ENCODE assay signal across 1 cellular context in genomic region chr19:17235618-17236413, GRCh38.
A peak's percentile ranks its signal among the peaks of the same experiment; 100 is the strongest.
TF ChIP-seq lines count a peak whose summit lies in the region.

No MANE protein-coding gene starts in this region.

TF ChIP-seq in K562, 482 proteins besides CTCF, POLR2A, EP300 and RAD21 (continues in another document):
- TF ChIP-seq JUN (IDR thresholded peaks at IDR 0.05; ENCODE audit: borderline replicate concordance, low read depth, low read length) (peak; percentile 8; the same call in 1 of the 2 replicates), JUN (CRISPR knock-in tag; IDR thresholded peaks at IDR 0.05; ENCODE audit: borderline replicate concordance) (0 out of 2 replicates have a peak, but pooled peaks have one; percentile 74), ZBTB11 (CRISPR knock-in tag; IDR thresholded peaks at IDR 0.05) (no peak; a peak in 1 of 6 replicates), NR2C2 (CRISPR knock-in tag; IDR thresholded peaks at IDR 0.05) (no peak), NR2C2 (tag; IDR thresholded peaks at IDR 0.05) (peak; percentile 58; the same call in 1 of the 2 replicates), E2F6 (IDR thresholded peaks at IDR 0.05; ENCODE audit: borderline replicate concordance in 1 of 2, extremely low read depth in 1 of 2, insufficient read depth in 1 of 2, insufficient read length in 1 of 2, low read depth in 1 of 2, low read length in 1 of 2, poor library complexity in 1 of 2, severe bottlenecking in 1 of 2) (peak; percentile 44 to 91), ZFP30 (CRISPR knock-in tag; IDR thresholded peaks at IDR 0.05; ENCODE audit: borderline replicate concordance) (no peak), CEBPB (tag; IDR thresholded peaks at IDR 0.05) (no peak), NUFIP1 (IDR thresholded peaks at IDR 0.05; ENCODE audit: partially characterized antibody) (no peak), VEZF1 (CRISPR knock-in tag; IDR thresholded peaks at IDR 0.05) (peak; percentile 96), E2F3 (CRISPR knock-in tag; IDR thresholded peaks at IDR 0.05) (peak; percentile 50; the same call in 1 of the 2 replicates), CBX5 (IDR thresholded peaks at IDR 0.05; ENCODE audit: borderline replicate concordance, low read depth) (no peak), SMAD4 (CRISPR knock-in tag; conservative IDR thresholded peaks at IDR 0.05) (peak; percentile 90), HOXB6 (CRISPR knock-in tag; IDR thresholded peaks at IDR 0.05; ENCODE audit: borderline replicate concordance) (no peak), ZBTB1 (CRISPR knock-in tag; IDR thresholded peaks at IDR 0.05; ENCODE audit: borderline replicate concordance, low read depth) (0 out of 2 replicates have a peak, but pooled peaks have one; percentile 2), ZKSCAN1 (IDR thresholded peaks at IDR 0.05; ENCODE audit: low read depth, low read length) (no peak), TFAP4 (CRISPR knock-in tag; IDR thresholded peaks at IDR 0.05; ENCODE audit: borderline replicate concordance) (no peak), RNF2 (IDR thresholded peaks at IDR 0.05) (peak; percentile 40; the same call in 1 of the 2 replicates), FOXK1 (CRISPR knock-in tag; IDR thresholded peaks at IDR 0.05; ENCODE audit: borderline replicate concordance) (no peak), JUNB (CRISPR knock-in tag; conservative IDR thresholded peaks at IDR 0.05) (no peak), BRCA1 (IDR thresholded peaks at IDR 0.05) (no peak), BRCA1 (CRISPR knock-in tag; IDR thresholded peaks at IDR 0.05) (0 out of 2 replicates have a peak, but pooled peaks have one; percentile 44), ZNF134 (CRISPR knock-in tag; conservative IDR thresholded peaks at IDR 0.05) (no peak), THRB (CRISPR knock-in tag; conservative IDR thresholded peaks at IDR 0.05) (no peak), PCBP2 (IDR thresholded peaks at IDR 0.05; ENCODE audit: low read depth, low read length, poor library complexity, severe bottlenecking) (no peak), KLF13 (tag; IDR thresholded peaks at IDR 0.05; ENCODE audit: borderline replicate concordance, low read depth) (peak; percentile 44; the same call in 1 of the 2 replicates), ETS2 (tag; IDR thresholded peaks at IDR 0.05; ENCODE audit: borderline replicate concordance, poor library complexity, severe bottlenecking) (no peak), CBFA2T2 (conservative IDR thresholded peaks at IDR 0.05) (no peak), ZNF239 (CRISPR knock-in tag; IDR thresholded peaks at IDR 0.05) (no peak), ERF (CRISPR knock-in tag; IDR thresholded peaks at IDR 0.05) (0 out of 2 replicates have a peak, but pooled peaks have one; percentile 68), TCF7L2 (IDR thresholded peaks at IDR 0.05; ENCODE audit: low read depth, low read length) (no peak), TEAD1 (CRISPR knock-in tag; IDR thresholded peaks at IDR 0.05) (no peak; a peak in 1 of 4 replicates), ZBTB17 (CRISPR knock-in tag; IDR thresholded peaks at IDR 0.05) (peak; percentile 40; the same call in 1 of the 2 replicates), KAT7 (CRISPR knock-in tag; IDR thresholded peaks at IDR 0.05; ENCODE audit: borderline replicate concordance) (no peak), POU5F1 (IDR thresholded peaks at IDR 0.05; ENCODE audit: borderline replicate concordance, low read depth, low read length, partially characterized antibody) (no peak), NFIX (CRISPR knock-in tag; IDR thresholded peaks at IDR 0.05; ENCODE audit: low read depth) (no peak)
- TF ChIP-seq, protein P1, sequence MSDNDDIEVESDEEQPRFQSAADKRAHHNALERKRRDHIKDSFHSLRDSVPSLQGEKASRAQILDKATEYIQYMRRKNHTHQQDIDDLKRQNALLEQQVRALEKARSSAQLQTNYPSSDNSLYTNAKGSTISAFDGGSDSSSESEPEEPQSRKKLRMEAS (CRISPR knock-in tag; IDR thresholded peaks at IDR 0.05) = peak; percentile 93
- TF ChIP-seq, protein P2, sequence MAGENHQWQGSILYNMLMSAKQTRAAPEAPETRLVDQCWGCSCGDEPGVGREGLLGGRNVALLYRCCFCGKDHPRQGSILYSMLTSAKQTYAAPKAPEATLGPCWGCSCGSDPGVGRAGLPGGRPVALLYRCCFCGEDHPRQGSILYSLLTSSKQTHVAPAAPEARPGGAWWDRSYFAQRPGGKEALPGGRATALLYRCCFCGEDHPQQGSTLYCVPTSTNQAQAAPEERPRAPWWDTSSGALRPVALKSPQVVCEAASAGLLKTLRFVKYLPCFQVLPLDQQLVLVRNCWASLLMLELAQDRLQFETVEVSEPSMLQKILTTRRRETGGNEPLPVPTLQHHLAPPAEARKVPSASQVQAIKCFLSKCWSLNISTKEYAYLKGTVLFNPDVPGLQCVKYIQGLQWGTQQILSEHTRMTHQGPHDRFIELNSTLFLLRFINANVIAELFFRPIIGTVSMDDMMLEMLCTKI (IDR thresholded peaks at IDR 0.05; ENCODE audit: partially characterized antibody) = no peak
- TF ChIP-seq, protein P3, sequence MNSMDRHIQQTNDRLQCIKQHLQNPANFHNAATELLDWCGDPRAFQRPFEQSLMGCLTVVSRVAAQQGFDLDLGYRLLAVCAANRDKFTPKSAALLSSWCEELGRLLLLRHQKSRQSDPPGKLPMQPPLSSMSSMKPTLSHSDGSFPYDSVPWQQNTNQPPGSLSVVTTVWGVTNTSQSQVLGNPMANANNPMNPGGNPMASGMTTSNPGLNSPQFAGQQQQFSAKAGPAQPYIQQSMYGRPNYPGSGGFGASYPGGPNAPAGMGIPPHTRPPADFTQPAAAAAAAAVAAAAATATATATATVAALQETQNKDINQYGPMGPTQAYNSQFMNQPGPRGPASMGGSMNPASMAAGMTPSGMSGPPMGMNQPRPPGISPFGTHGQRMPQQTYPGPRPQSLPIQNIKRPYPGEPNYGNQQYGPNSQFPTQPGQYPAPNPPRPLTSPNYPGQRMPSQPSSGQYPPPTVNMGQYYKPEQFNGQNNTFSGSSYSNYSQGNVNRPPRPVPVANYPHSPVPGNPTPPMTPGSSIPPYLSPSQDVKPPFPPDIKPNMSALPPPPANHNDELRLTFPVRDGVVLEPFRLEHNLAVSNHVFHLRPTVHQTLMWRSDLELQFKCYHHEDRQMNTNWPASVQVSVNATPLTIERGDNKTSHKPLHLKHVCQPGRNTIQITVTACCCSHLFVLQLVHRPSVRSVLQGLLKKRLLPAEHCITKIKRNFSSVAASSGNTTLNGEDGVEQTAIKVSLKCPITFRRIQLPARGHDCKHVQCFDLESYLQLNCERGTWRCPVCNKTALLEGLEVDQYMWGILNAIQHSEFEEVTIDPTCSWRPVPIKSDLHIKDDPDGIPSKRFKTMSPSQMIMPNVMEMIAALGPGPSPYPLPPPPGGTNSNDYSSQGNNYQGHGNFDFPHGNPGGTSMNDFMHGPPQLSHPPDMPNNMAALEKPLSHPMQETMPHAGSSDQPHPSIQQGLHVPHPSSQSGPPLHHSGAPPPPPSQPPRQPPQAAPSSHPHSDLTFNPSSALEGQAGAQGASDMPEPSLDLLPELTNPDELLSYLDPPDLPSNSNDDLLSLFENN (IDR thresholded peaks at IDR 0.05; ENCODE audit: low read depth in 2 of 2, low read length in 2 of 2) = no peak
- TF ChIP-seq, protein P4, sequence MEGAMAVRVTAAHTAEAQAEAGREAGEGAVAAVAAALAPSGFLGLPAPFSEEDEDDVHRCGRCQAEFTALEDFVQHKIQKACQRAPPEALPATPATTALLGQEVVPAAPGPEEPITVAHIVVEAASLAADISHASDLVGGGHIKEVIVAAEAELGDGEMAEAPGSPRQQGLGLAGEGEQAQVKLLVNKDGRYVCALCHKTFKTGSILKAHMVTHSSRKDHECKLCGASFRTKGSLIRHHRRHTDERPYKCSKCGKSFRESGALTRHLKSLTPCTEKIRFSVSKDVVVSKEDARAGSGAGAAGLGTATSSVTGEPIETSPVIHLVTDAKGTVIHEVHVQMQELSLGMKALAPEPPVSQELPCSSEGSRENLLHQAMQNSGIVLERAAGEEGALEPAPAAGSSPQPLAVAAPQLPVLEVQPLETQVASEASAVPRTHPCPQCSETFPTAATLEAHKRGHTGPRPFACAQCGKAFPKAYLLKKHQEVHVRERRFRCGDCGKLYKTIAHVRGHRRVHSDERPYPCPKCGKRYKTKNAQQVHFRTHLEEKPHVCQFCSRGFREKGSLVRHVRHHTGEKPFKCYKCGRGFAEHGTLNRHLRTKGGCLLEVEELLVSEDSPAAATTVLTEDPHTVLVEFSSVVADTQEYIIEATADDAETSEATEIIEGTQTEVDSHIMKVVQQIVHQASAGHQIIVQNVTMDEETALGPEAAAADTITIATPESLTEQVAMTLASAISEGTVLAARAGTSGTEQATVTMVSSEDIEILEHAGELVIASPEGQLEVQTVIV (CRISPR knock-in tag; IDR thresholded peaks at IDR 0.05; ENCODE audit: borderline replicate concordance) = no peak
- TF ChIP-seq, protein P5, sequence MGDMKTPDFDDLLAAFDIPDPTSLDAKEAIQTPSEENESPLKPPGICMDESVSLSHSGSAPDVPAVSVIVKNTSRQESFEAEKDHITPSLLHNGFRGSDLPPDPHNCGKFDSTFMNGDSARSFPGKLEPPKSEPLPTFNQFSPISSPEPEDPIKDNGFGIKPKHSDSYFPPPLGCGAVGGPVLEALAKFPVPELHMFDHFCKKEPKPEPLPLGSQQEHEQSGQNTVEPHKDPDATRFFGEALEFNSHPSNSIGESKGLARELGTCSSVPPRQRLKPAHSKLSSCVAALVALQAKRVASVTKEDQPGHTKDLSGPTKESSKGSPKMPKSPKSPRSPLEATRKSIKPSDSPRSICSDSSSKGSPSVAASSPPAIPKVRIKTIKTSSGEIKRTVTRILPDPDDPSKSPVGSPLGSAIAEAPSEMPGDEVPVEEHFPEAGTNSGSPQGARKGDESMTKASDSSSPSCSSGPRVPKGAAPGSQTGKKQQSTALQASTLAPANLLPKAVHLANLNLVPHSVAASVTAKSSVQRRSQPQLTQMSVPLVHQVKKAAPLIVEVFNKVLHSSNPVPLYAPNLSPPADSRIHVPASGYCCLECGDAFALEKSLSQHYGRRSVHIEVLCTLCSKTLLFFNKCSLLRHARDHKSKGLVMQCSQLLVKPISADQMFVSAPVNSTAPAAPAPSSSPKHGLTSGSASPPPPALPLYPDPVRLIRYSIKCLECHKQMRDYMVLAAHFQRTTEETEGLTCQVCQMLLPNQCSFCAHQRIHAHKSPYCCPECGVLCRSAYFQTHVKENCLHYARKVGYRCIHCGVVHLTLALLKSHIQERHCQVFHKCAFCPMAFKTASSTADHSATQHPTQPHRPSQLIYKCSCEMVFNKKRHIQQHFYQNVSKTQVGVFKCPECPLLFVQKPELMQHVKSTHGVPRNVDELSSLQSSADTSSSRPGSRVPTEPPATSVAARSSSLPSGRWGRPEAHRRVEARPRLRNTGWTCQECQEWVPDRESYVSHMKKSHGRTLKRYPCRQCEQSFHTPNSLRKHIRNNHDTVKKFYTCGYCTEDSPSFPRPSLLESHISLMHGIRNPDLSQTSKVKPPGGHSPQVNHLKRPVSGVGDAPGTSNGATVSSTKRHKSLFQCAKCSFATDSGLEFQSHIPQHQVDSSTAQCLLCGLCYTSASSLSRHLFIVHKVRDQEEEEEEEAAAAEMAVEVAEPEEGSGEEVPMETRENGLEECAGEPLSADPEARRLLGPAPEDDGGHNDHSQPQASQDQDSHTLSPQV (IDR thresholded peaks at IDR 0.05) = peak; percentile 90
